Comparison of ENCODE assay signal across 23 cellular contexts in the genomic region with DNA sequence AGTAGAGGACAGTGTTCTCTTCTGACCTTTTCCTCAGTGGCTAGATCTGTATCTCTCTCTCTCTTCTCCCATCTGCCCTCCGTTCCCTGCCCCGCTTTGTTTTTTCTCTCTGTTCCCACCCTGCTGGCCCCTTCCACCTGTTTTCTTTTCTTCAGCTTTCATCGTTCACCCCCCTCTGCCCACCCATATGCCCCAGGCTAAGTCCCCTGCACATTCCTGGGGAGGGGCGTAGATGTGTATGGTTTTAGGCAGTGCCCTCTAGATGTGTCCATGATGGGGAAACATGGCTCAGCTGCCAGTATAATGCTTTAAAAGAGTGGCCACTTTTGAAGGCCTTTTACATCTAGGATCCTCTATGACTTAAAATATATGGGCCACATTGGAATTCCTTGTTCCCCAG.
"Had no signal": no experiment of that assay in that cellular context is flagged by ENCODE, and none has a peak within 500 bp of the region (broad histone marks: within the 10 kb centered on the region; RNA-seq: fewer than 3 reads in every experiment).

No MANE protein-coding gene starts in this region.

- H3K4me3 ChIP-seq: coronary artery, dorsolateral prefrontal cortex, esophagus muscularis mucosa, hepatocyte, lung, right atrium auricular region, tibial artery, upper lobe of left lung, uterus had no signal

- H3K79me2 ChIP-seq: hepatocyte had no signal

- H3K9me3 Mint-ChIP-seq: nephron progenitor cell; stimulated activated effector memory CD8-positive, alpha-beta T cell treated with anti-CD3 and anti-CD28 coated beads, Interleukin-12 subunit alpha, Interleukin-12 subunit beta, amount 100 ng/mL, for 72 hours had no signal

- H3K4me1 Mint-ChIP-seq: stimulated activated effector memory CD8-positive, alpha-beta T cell treated with anti-CD3 and anti-CD28 coated beads, Interleukin-12 subunit alpha, Interleukin-12 subunit beta, amount 100 ng/mL, for 72 hours had no signal

- DNase-seq: dorsolateral prefrontal cortex; effector CD8-positive, alpha-beta T cell; foreskin fibroblast; head of caudate nucleus; left colon; left ventricle myocardium superior; mesendoderm; naive thymus-derived CD4-positive, alpha-beta T cell; nephron progenitor cell; posterior cingulate gyrus; stimulated activated CD4-positive, alpha-beta T cell treated with anti-CD3 and anti-CD28 coated beads, Interleukin-4, amount 100 ng/mL, for 1 hour; stimulated activated CD8-positive, alpha-beta memory T cell treated with anti-CD3 and anti-CD28 coated beads, Interleukin-4, amount 100 ng/mL, for 48 hours; stimulated activated naive CD8-positive, alpha-beta T cell treated with anti-CD3 and anti-CD28 coated beads, Interleukin-15, Interleukin-2, amounts not matched to agents 100 U/mL and 50 U/mL, for 24 hours; tibial artery; upper lobe of left lung; uterus had no signal

- H3K36me3 Mint-ChIP-seq: stimulated activated effector memory CD8-positive, alpha-beta T cell treated with anti-CD3 and anti-CD28 coated beads, Interleukin-12 subunit alpha, Interleukin-12 subunit beta, amount 100 ng/mL, for 72 hours had no signal

- H3K4me2 ChIP-seq: hepatocyte had no signal

- H3K27me3 ChIP-seq: esophagus muscularis mucosa, hepatocyte, neutrophil, right atrium auricular region, upper lobe of left lung, uterus had no signal

- H3K36me3 ChIP-seq: esophagus muscularis mucosa, neutrophil, right atrium auricular region, tibial artery, upper lobe of left lung, uterus had no signal

- H3K9me3 ChIP-seq: esophagus muscularis mucosa, neutrophil, right atrium auricular region, tibial artery, upper lobe of left lung, uterus had no signal

- H3K4me1 ChIP-seq: esophagus muscularis mucosa, right atrium auricular region, tibial artery, upper lobe of left lung, uterus had no signal

- H3K27ac Mint-ChIP-seq: naive thymus-derived CD4-positive, alpha-beta T cell; nephron progenitor cell; stimulated activated effector memory CD8-positive, alpha-beta T cell treated with anti-CD3 and anti-CD28 coated beads, Interleukin-12 subunit alpha, Interleukin-12 subunit beta, amount 100 ng/mL, for 72 hours had no signal

- H3K27ac ChIP-seq: coronary artery, dorsolateral prefrontal cortex, esophagus muscularis mucosa, hepatocyte, neutrophil, right atrium auricular region, tibial artery, upper lobe of left lung, uterus had no signal

- H2AFZ ChIP-seq: hepatocyte had no signal

- H3K4me3 Mint-ChIP-seq: naive thymus-derived CD4-positive, alpha-beta T cell; nephron progenitor cell; stimulated activated effector memory CD8-positive, alpha-beta T cell treated with anti-CD3 and anti-CD28 coated beads, Interleukin-12 subunit alpha, Interleukin-12 subunit beta, amount 100 ng/mL, for 72 hours had no signal

- ATAC-seq: left colon; left ventricle myocardium superior; naive thymus-derived CD4-positive, alpha-beta T cell; stimulated activated effector memory CD8-positive, alpha-beta T cell treated with anti-CD3 and anti-CD28 coated beads, Interleukin-12 subunit alpha, Interleukin-12 subunit beta, amount 100 ng/mL, for 72 hours; stimulated activated naive CD8-positive, alpha-beta T cell treated with anti-CD3 and anti-CD28 coated beads, Interleukin-15, Interleukin-2, amounts not matched to agents 100 U/mL and 50 U/mL, for 24 hours had no signal
